8 cellular contexts compared by ENCODE assay signal in the genomic region with DNA sequence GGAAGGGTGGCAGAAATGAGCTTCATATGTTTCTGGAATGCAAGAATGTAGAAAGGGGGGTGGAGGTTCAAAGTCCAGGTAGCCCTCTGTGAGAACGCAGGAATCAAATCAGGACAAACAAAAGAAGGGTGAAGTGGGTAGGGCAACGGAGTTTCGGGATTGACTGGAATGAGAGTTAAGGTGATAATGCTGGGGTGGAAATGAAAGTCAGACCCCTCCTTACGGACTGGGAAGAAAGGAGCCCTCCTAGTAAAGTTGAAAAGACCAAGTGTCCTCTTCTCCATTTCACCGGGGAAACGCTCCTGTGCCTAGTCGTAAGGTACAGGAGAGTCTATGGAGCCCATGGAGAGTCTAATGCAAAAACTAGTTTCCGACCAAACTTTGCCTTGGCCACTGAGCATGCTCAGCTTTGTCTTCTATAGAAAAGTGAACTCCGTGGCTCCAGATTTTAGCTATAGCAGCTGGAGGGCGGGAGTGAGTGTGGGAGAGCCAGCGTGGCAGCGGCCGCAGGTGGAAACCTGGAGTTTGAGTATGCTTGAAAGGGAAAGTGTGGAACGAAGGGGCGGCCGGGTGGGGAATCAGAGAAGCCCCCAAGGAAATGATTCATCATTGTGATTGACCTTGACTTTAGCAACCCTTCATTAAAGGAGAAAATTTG. TPM values are rescaled to one million over a fixed set of nuclear protein-coding genes. Genes with fewer than 3 reads are reported as not detected.
DNase-seq lines count a peak whose midpoint lies in the region; ATAC-seq and TF ChIP-seq lines count a peak whose summit lies in the region.

No MANE protein-coding gene starts in this region.

- peak overlapping the region; percentile 99 for H3K4me2 ChIP-seq in GM23338

- H3K4me3 Mint-ChIP-seq in Caco-2 (ENCODE audit: unreplicated experiment) (peak overlapping the region; percentile 97), GM23338 (peak overlapping the region; percentile 96)
- H3K4me3 Mint-ChIP-seq in T-helper 2 cell treated with Interferon-gamma antibody and Interleukin-4, amounts not matched to agents 5 μg/mL and 100 μg/mL, for 36 hours: peak overlapping the region; percentile 98

- H3K9me2 ChIP-seq in GM23338 (ENCODE audit: insufficient read depth): no peaks in the 10 kb centered on the region

- peaks cover 14% of the 10 kb centered on the region for H3K9me3 ChIP-seq in Caco-2

- peaks cover 27% of the 10 kb centered on the region for H3K79me2 ChIP-seq in GM23338 (replicated peaks; ENCODE audit: insufficient read depth)

- intact Hi-C loops in Caco-2 (cut with micrococcal nuclease; ENCODE audit: unreplicated experiment): loop anchor here (1.0 to 5.0 kb wide), 5 partner anchors 28 to 163 kb away; no protein-coding TSS in a partner anchor

- H3K27me3 Mint-ChIP-seq in Caco-2 (ENCODE audit: insufficient read depth, unreplicated experiment) (no peaks in the 10 kb centered on the region), GM23338 (ENCODE audit: insufficient read depth, low read depth, poor library complexity) (peaks cover 17% of the 10 kb centered on the region)
- H3K27me3 Mint-ChIP-seq in T-helper 2 cell treated with Interferon-gamma antibody and Interleukin-4, amounts not matched to agents 5 μg/mL and 100 μg/mL, for 36 hours (ENCODE audit: low read depth): peaks cover 66% of the 10 kb centered on the region

- peaks cover 14% of the 10 kb centered on the region for H3K4me1 Mint-ChIP-seq in Caco-2 (ENCODE audit: low read depth, unreplicated experiment)
- H3K4me1 Mint-ChIP-seq in GM23338: peaks cover 20% of the 10 kb centered on the region
- H3K4me1 Mint-ChIP-seq in T-helper 2 cell treated with Interferon-gamma antibody and Interleukin-4, amounts not matched to agents 5 μg/mL and 100 μg/mL, for 36 hours (ENCODE audit: low read depth): peaks cover 28% of the 10 kb centered on the region

- H3K9me3 Mint-ChIP-seq in Caco-2 (ENCODE audit: unreplicated experiment) (peaks cover 10% of the 10 kb centered on the region), GM23338 (peaks cover 5% of the 10 kb centered on the region)
- H3K9me3 Mint-ChIP-seq in T-helper 2 cell treated with Interferon-gamma antibody and Interleukin-4, amounts not matched to agents 5 μg/mL and 100 μg/mL, for 36 hours: peaks cover 6% of the 10 kb centered on the region

- peak; percentile 88 to 90 for DNase-seq in Caco-2
- DNase-seq in GM23338 (ENCODE audit: low spot score): peak; percentile 69
- DNase-seq in NCI-H146 (lab: John Stamatoyannopoulos, UW): peak; percentile 61
- DNase-seq in T-helper 2 cell treated with Interferon-gamma antibody and Interleukin-4, amounts not matched to agents 5 μg/mL and 100 μg/mL, for 36 hours (ENCODE audit: low spot score): peak; percentile 41
- DNase-seq in choroid plexus epithelial cell (ENCODE audit: low read depth): peak; percentile 72
- DNase-seq in left kidney (ENCODE audit: low read depth, low spot score): peak; percentile 94
- DNase-seq in stimulated activated CD4-positive, alpha-beta T cell treated with anti-CD3 and anti-CD28 coated beads, Interleukin-4, amount 100 ng/mL, for 24 hours: peak; percentile 44

- CTCF ChIA-PET in Caco-2 (lab: Charles Lee): interaction anchor here (1.2 to 5.2 kb wide), 4 partner anchors 59 to 163 kb away, joined by 4 to 32 read pairs (median 23); no protein-coding TSS in a partner anchor

- H3F3A ChIP-seq in GM23338 (replicated peaks; ENCODE audit: low read depth): 0 out of 2 replicates have a peak, but pooled peaks cover 3% of the 10 kb centered on the region

- H3K36me3 Mint-ChIP-seq in Caco-2 (ENCODE audit: insufficient read depth, unreplicated experiment): peaks cover 40% of the 10 kb centered on the region
- peaks cover 15% of the 10 kb centered on the region for H3K36me3 Mint-ChIP-seq in GM23338 (ENCODE audit: low read depth)
- H3K36me3 Mint-ChIP-seq in T-helper 2 cell treated with Interferon-gamma antibody and Interleukin-4, amounts not matched to agents 5 μg/mL and 100 μg/mL, for 36 hours (ENCODE audit: low read depth): peaks cover 6% of the 10 kb centered on the region

- peak overlapping the region; percentile 94 for H3K27ac Mint-ChIP-seq in Caco-2 (ENCODE audit: unreplicated experiment)
- peak overlapping the region; percentile 93 for H3K27ac Mint-ChIP-seq in GM23338
- peak overlapping the region; percentile 81 for H3K27ac Mint-ChIP-seq in T-helper 2 cell treated with Interferon-gamma antibody and Interleukin-4, amounts not matched to agents 5 μg/mL and 100 μg/mL, for 36 hours

- H3K27me3 ChIP-seq in Caco-2 (replicated peaks; ENCODE audit: control insufficient read depth, insufficient read depth, low read length): no peaks in the 10 kb centered on the region
- peaks cover 23% of the 10 kb centered on the region for H3K27me3 ChIP-seq in GM23338 (ENCODE audit: insufficient read depth)

- H3K4me1 ChIP-seq in Caco-2 (peaks cover 11% of the 10 kb centered on the region), GM23338 (ENCODE audit: insufficient read depth) (peaks cover 6% of the 10 kb centered on the region)

- peak overlapping the region; percentile 91; the same call in 1 of the 2 replicates for H3K27ac ChIP-seq in GM23338 (ENCODE audit: low read depth)

- TSS peak; percentile 20 for BruUV-seq in Caco-2 (replicated peaks; lab: Mats Ljungman, UMichigan)

- H2AFZ ChIP-seq in GM23338: peak overlapping the region; percentile 97

- H3K36me3 ChIP-seq in Caco-2 (ENCODE audit: control insufficient read depth, insufficient read depth, low read length): no peaks in the 10 kb centered on the region; the same call in 1 of the 2 replicates
- no peaks in the 10 kb centered on the region for H3K36me3 ChIP-seq in GM23338 (ENCODE audit: insufficient read depth)

- ATAC-seq in GM23338 (peak; percentile 6), GM21723 (IDR thresholded peaks at IDR 0.05; ENCODE audit: unreplicated experiment) (no peak)

- peaks cover 11% of the 10 kb centered on the region for H4K20me1 ChIP-seq in GM23338 (replicated peaks; ENCODE audit: insufficient read depth)

- POLR2A ChIA-PET in Caco-2 (lab: Charles Lee): interaction anchor here (0.6 to 3.8 kb wide), 20 partner anchors 20 to 799 kb away, joined by 3 to 36 read pairs (median 5); no protein-coding TSS in a partner anchor

- H3K4me3 ChIP-seq in Caco-2 (ENCODE audit: low read depth, low read length) (peak overlapping the region; percentile 82), GM23338 (peak overlapping the region; percentile 98), choroid plexus epithelial cell (ENCODE audit: low read depth, low read length) (peak overlapping the region; percentile 78)

- no peak for TF ChIP-seq CTCF in Caco-2 (IDR thresholded peaks at IDR 0.05; ENCODE audit: insufficient read depth in 1 of 2, low read depth in 1 of 2, low read length in 1 of 2, severe bottlenecking in 1 of 2, unreplicated experiment in 1 of 2)
- TF ChIP-seq CTCF in GM23338 (conservative IDR thresholded peaks at IDR 0.05; ENCODE audit: low read depth in 2 of 2): no peak
- peak; percentile 25 for TF ChIP-seq CTCF in choroid plexus epithelial cell (conservative IDR thresholded peaks at IDR 0.05; ENCODE audit: low read depth, low read length)

TF ChIP-seq in GM23338, 12 proteins besides CTCF, POLR2A, EP300 and RAD21:
- TF ChIP-seq, protein P1, sequence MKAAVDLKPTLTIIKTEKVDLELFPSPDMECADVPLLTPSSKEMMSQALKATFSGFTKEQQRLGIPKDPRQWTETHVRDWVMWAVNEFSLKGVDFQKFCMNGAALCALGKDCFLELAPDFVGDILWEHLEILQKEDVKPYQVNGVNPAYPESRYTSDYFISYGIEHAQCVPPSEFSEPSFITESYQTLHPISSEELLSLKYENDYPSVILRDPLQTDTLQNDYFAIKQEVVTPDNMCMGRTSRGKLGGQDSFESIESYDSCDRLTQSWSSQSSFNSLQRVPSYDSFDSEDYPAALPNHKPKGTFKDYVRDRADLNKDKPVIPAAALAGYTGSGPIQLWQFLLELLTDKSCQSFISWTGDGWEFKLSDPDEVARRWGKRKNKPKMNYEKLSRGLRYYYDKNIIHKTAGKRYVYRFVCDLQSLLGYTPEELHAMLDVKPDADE (IDR thresholded peaks at IDR 0.05): no peak
- TF ChIP-seq ZNF114 (CRISPR knock-in tag; IDR thresholded peaks at IDR 0.05) (no peak), NANOG (IDR thresholded peaks at IDR 0.05; ENCODE audit: borderline replicate concordance) (no peak), EZH2phosphoT487 (IDR thresholded peaks at IDR 0.05; ENCODE audit: unreplicated experiment) (no peak), JUNB (IDR thresholded peaks at IDR 0.05; ENCODE audit: unreplicated experiment) (no peak)

RNA-seq across cellular contexts. Expression of a gene that starts 1.4 kb away (rescaled TPM):
- 60.8 and 66.1 TPM in 2 replicates for total RNA-seq in Caco-2 (2022)
- 16.6 and 18.6 TPM in 2 replicates for total RNA-seq in GM23338 (2014; rRNA removed; shearing (Covaris generic))
- 11.3 TPM in 2 replicates for polyA plus RNA-seq in GM23338 (2016; fragmentation: Nextera tagmentation; extraction: Ambion mirVana)

Comparison
In these comparisons a context has a peak if more than half of its experiments do, and no peak if none do; other contexts are left out.
1. DNase-seq: peak in every context shown above with its lines; median percentile 94 in left kidney; 89 in Caco-2; 72 in choroid plexus epithelial cell; 69 in GM23338; 61 in NCI-H146; 44 in stimulated activated CD4-positive, alpha-beta T cell treated with anti-CD3 and anti-CD28 coated beads, Interleukin-4, amount 100 ng/mL, for 24 hours; 41 in T-helper 2 cell treated with Interferon-gamma antibody and Interleukin-4, amounts not matched to agents 5 μg/mL and 100 μg/mL, for 36 hours.